Comparison of ENCODE assay signal across 1 cellular context in genomic region chr12:121968880-121969279, GRCh38.
TF ChIP-seq lines count a peak whose summit lies in the region.

No MANE protein-coding gene starts in this region.

TF ChIP-seq in HepG2, 621 proteins besides CTCF, POLR2A, EP300 and RAD21:
- TF ChIP-seq GPBP1L1 (CRISPR knock-in tag; IDR thresholded peaks at IDR 0.05) (no peak), ZNF660 (CRISPR knock-in tag; IDR thresholded peaks at IDR 0.05; ENCODE audit: borderline replicate concordance, low read depth) (no peak), STAT5B (CRISPR knock-in tag; IDR thresholded peaks at IDR 0.05) (no peak), ZNF629 (CRISPR knock-in tag; conservative IDR thresholded peaks at IDR 0.05) (no peak), KAT2B (IDR thresholded peaks at IDR 0.05; ENCODE audit: borderline replicate concordance, low read depth, low read length) (no peak), NPAS2 (CRISPR knock-in tag; IDR thresholded peaks at IDR 0.05; ENCODE audit: borderline replicate concordance) (no peak), ZGPAT (CRISPR knock-in tag; IDR thresholded peaks at IDR 0.05) (no peak), CBFB (CRISPR knock-in tag; IDR thresholded peaks at IDR 0.05) (no peak), NBN (conservative IDR thresholded peaks at IDR 0.05) (no peak), ZNF280D (CRISPR knock-in tag; IDR thresholded peaks at IDR 0.05) (no peak)
